26 cellular contexts compared by ENCODE assay signal in genomic region chr6:141088171-141088570, GRCh38.
"Had no signal": no experiment of that assay in that cellular context is flagged by ENCODE, and none has a peak within 500 bp of the region (broad histone marks: within the 10 kb centered on the region; RNA-seq: fewer than 3 reads in every experiment).

No MANE protein-coding gene starts in this region.

- DNase-seq: activated CD4-positive, alpha-beta T cell treated with anti-CD3 and anti-CD28 coated beads for 4 hours; activated CD8-positive, alpha-beta memory T cell treated with anti-CD3 and anti-CD28 coated beads, Interleukin-2, amount 50 U/mL, for 4 hours; activated CD8-positive, alpha-beta T cell treated with anti-CD3 and anti-CD28 coated beads for 36 hours; activated gamma-delta T cell treated with Interleukin-2 at 50 U/mL for 16 hours; activated naive CD4-positive, alpha-beta T cell treated with anti-CD3 and anti-CD28 coated beads, Interleukin-2, amount 50 U/mL, for 16 hours; activated naive CD8-positive, alpha-beta T cell treated with anti-CD3 and anti-CD28 coated beads, Interleukin-2, amount 10 ng/mL, durations not matched to agents 7 days and 5 days; activated T-cell treated with anti-CD3 and anti-CD28 coated beads, Interleukin-2, amount 50 U/mL, for 72 hours; aorta; caudate nucleus; KG1; NCI-H1092; NCI-H1417; NCI-H1930; NCI-H2171 treated with DMSO at 0.1 percent for 48 hours; NCI-H345; NCI-H510A; NCI-H526 treated with DMSO at 0.1 percent for 48 hours; NCI-H82; OCI-M1; Peyer's patch; Right ventricle myocardium superior; SJCRH30 had no signal

- H3K4me3 ChIP-seq: breast epithelium, Peyer's patch, SJCRH30 had no signal

- ATAC-seq: activated CD4-positive, CD25-positive, alpha-beta regulatory T cell treated with anti-CD3 and anti-CD28 coated beads, Interleukin-2, amount 50 U/mL, for 24 hours; activated CD8-positive, alpha-beta T cell treated with anti-CD3 and anti-CD28 coated beads for 36 hours; activated T-cell treated with anti-CD3 and anti-CD28 coated beads, Interleukin-2, amount 50 U/mL, for 72 hours; SK-N-SH treated with all-trans-retinoic acid at 6 μM for 48 hours had no signal

- H3K27ac ChIP-seq: breast epithelium, Peyer's patch, RWPE1, SJCRH30 had no signal

- H3K36me3 ChIP-seq: breast epithelium, Peyer's patch, SJCRH30 had no signal

- H3K4me1 ChIP-seq: breast epithelium, Peyer's patch had no signal

- H3K27me3 ChIP-seq: breast epithelium, Peyer's patch, SJCRH30 had no signal

- H3K9me3 ChIP-seq: breast epithelium, Peyer's patch, SJCRH30 had no signal
